Comparison of ENCODE assay signal across 8 cellular contexts in the genomic region with DNA sequence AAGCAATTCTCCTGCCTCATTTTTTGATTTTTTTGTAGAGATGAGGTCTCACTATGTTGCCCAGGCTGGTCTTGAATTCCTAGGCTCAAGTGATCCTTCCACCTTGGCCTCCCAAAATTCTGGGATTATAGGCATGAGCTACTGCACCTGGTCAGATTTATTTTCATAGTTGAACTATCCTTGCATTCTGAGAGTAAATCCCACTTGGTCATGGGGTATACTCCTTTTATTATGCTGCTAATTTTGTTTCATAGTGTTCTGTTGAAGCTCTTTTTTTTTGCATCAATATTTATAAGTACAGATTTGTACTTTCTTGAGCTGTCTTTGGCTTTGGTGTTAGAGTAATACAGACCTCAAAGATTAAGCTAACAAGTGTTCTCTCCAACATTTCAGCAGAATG.
"Had no signal": no experiment of that assay in that cellular context is flagged by ENCODE, and none has a peak within 500 bp of the region (broad histone marks: within the 10 kb centered on the region; RNA-seq: fewer than 3 reads in every experiment).

No MANE protein-coding gene starts in this region.

- H3K4me3 ChIP-seq: GM12878 had no signal

- ATAC-seq: GM12878 had no signal

- DNase-seq: GDM1, GF-D8 had no signal

- FAIRE-seq: G401.6, GM12891, GM12892, GM18507, GM19239 had no signal
